Comparison of ENCODE assay signal across 9 cellular contexts in genomic region chr5:7856855-7857254, GRCh38. TPM values are rescaled to one million over a fixed set of nuclear protein-coding genes. Genes with fewer than 3 reads are reported as not detected.
DNase-seq lines count a peak whose midpoint lies in the region; ATAC-seq and TF ChIP-seq lines count a peak whose summit lies in the region.
"Had no signal": no experiment of that assay in that cellular context is flagged by ENCODE, and none has a peak within 500 bp of the region (broad histone marks: within the 10 kb centered on the region; RNA-seq: fewer than 3 reads in every experiment).

No MANE protein-coding gene starts in this region.

- H3K4me1 ChIP-seq in colonic mucosa: no peaks in the 10 kb centered on the region

- H3K36me3 ChIP-seq in colonic mucosa: no peaks in the 10 kb centered on the region

- H3K9me3 ChIP-seq in colonic mucosa: no peaks in the 10 kb centered on the region

- ATAC-seq in GM19455 (IDR thresholded peaks at IDR 0.05; ENCODE audit: unreplicated experiment): no peak

- H3K9ac ChIP-seq in colonic mucosa (ENCODE audit: low read depth in 2 of 2, low read length in 2 of 2): no peak overlapping the region

- no peak overlapping the region for H3K4me3 ChIP-seq in colonic mucosa

- no peaks in the 10 kb centered on the region for H3K27me3 ChIP-seq in colonic mucosa

- H3K27ac ChIP-seq in colonic mucosa: no peak overlapping the region

- DNase-seq in NCI-H446 (lab: John Stamatoyannopoulos, UW) (peak; percentile 14 to 29), NCI-H446 treated with DMSO at 0.1 percent for 48 hours (lab: John Stamatoyannopoulos, UW) (no peak), HuH-7.5 (ENCODE audit: low spot score) (peak; percentile 27), OCI-M1 (lab: John Stamatoyannopoulos, UW) (peak; percentile 70), colonic mucosa (no peak), lung microvascular endothelial cell (ENCODE audit: low read depth in 2 of 2) (peak; percentile 51 to 58)
- DNase-seq in activated CD8-positive, alpha-beta memory T cell treated with anti-CD3 and anti-CD28 coated beads, Interleukin-2, amount 50 U/mL, for 48 hours: no peak

- intact Hi-C loops in colonic mucosa (cut with DNase I): no loop called here

- TF ChIP-seq CTCF in colonic mucosa (IDR thresholded peaks at IDR 0.05): peak; percentile 35

RNA-seq across cellular contexts. Expression of gene CFAP90, which starts 5.9 kb away (rescaled TPM):
- total RNA-seq in colonic mucosa (not detected), lung microvascular endothelial cell (not detected in 2 replicates)
- total RNA-seq: CD4-positive, CD25-positive, alpha-beta regulatory T cell had no signal

RNA-seq across cellular contexts. Expression of gene FASTKD3, which starts 12.0 kb away (rescaled TPM):
- total RNA-seq in colonic mucosa: 10 to 100 TPM; 11.4 to 12.2 TPM
- 7.6 and 9.1 TPM in 2 replicates for total RNA-seq in lung microvascular endothelial cell

RNA-seq across cellular contexts. Expression of gene MTRR, which starts 12.1 kb away (rescaled TPM):
- total RNA-seq in colonic mucosa (10 to 100 TPM; 29.8 to 45.1 TPM), lung microvascular endothelial cell (8.5 and 18.7 TPM in 2 replicates)

Comparison
In these comparisons a context has a peak if more than half of its experiments do, and no peak if none do; other contexts are left out.
1. DNase-seq: peak in NCI-H446 (2 of 2), HuH-7.5 (single experiment), OCI-M1 (single experiment) and lung microvascular endothelial cell (2 of 2); none in NCI-H446 treated with DMSO at 0.1 percent for 48 hours (single experiment), colonic mucosa (single experiment) and activated CD8-positive, alpha-beta memory T cell treated with anti-CD3 and anti-CD28 coated beads, Interleukin-2, amount 50 U/mL, for 48 hours (single experiment).